In the genomic region with DNA sequence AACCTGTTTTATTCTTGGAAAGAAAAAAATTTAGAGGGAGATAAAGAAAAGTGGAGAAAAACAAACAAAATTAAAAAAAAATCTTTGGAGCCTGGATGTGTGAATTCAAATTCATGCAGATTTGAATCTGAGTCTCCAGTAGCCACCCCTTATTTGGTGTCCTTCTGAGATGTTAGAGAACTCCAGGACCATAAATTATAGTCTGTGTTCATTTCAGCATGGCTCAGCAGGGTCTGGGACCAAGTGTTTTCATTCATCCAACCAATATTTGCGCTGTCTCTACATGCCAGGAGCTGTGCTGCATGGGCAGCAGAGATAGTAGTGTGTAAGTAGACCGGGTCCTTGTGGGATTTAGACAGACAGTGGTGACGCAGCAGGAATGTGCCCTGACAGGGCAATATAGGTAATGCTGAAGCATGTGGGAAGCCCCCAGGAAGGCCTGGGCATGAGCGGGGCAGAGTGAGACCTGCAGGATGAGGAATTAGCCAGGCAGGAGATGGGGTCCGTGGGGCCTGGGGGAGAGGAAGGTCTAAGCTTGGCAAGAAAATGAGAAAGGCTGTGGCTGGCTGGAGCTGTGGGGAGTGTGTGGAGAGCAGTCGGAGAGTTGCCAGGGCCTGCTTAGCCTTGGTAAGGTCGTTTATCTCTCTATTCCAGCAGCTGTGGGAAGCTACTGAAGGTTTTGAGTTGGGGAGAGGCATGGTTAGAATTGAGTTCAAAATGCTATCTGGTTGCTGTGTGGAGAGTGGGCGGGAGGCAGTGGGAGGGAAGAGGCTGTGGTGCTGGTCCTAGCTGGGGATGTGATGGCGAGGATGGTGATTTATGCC, we compare ENCODE assay signal across 17 cellular contexts. TPM values are rescaled to one million over a fixed set of nuclear protein-coding genes. Genes with fewer than 3 reads are reported as not detected.
DNase-seq lines count a peak whose midpoint lies in the region; ATAC-seq and TF ChIP-seq lines count a peak whose summit lies in the region.
"Had no signal": no experiment of that assay in that cellular context is flagged by ENCODE, and none has a peak within 500 bp of the region (broad histone marks: within the 10 kb centered on the region; RNA-seq: fewer than 3 reads in every experiment).

No MANE protein-coding gene starts in this region.

- peak overlapping the region; percentile 75 for H3K27ac Mint-ChIP-seq in endodermal cell
- H3K27ac Mint-ChIP-seq: activated naive CD4-positive, alpha-beta T cell treated with anti-CD3 and anti-CD28 coated beads for 36 hours; neural progenitor cell had no signal

- H3K4me1 ChIP-seq in endodermal cell (ENCODE audit: control insufficient read depth, insufficient read depth, low read length) (no peaks in the 10 kb centered on the region), right atrium auricular region (peaks cover 0 to 43% of the 10 kb centered on the region in 2 donors), thymus (ENCODE audit: control insufficient read depth, insufficient read depth, low read length) (no peaks in the 10 kb centered on the region)
- H3K4me1 ChIP-seq: breast epithelium had no signal

- H3K9me3 ChIP-seq in endodermal cell (ENCODE audit: control insufficient read depth, low read length), result no peaks in the 10 kb centered on the region
- no peaks in the 10 kb centered on the region for H3K9me3 ChIP-seq in right atrium auricular region
- no peaks in the 10 kb centered on the region for H3K9me3 ChIP-seq in thymus (ENCODE audit: control insufficient read depth)
- H3K9me3 ChIP-seq: breast epithelium, Peyer's patch had no signal

- DNase-seq in activated effector memory CD4-positive, alpha-beta T cell treated with anti-CD3 and anti-CD28 coated beads, Interleukin-2, amount 50 U/mL, for 16 hours, result peak; percentile 39
- DNase-seq in activated effector memory CD4-positive, alpha-beta T cell treated with Interleukin-2 at 50 U/mL for 16 hours, result no peak
- no peak for DNase-seq in endodermal cell
- no peak for DNase-seq in right atrium auricular region (ENCODE audit: low spot score)
- DNase-seq in amygdala (lab: John Stamatoyannopoulos, UW), result no peak
- DNase-seq in NCI-H510A (lab: John Stamatoyannopoulos, UW), result no peak
- DNase-seq: activated naive CD4-positive, alpha-beta T cell treated with anti-CD3 and anti-CD28 coated beads for 36 hours; DMS53; effector memory CD4-positive, alpha-beta T cell; NCI-H187 treated with DMSO at 0.1 percent for 48 hours; NCI-H510A treated with DMSO at 0.1 percent for 48 hours; Peyer's patch; stimulated activated CD4-positive, alpha-beta T cell treated with anti-CD3 and anti-CD28 coated beads, Interleukin-4, amount 100 ng/mL, for 1 hour had no signal

- H3K9ac ChIP-seq in endodermal cell (ENCODE audit: extremely low read depth, low read length, poor library complexity, severe bottlenecking), result no peak overlapping the region
- H3K9ac ChIP-seq: neural progenitor cell had no signal

- H3K36me3 ChIP-seq in endodermal cell (ENCODE audit: control insufficient read depth, insufficient read depth, low read length), result no peaks in the 10 kb centered on the region
- H3K36me3 ChIP-seq in right atrium auricular region, result no peaks in the 10 kb centered on the region
- no peaks in the 10 kb centered on the region for H3K36me3 ChIP-seq in thymus (ENCODE audit: control insufficient read depth, insufficient read depth)
- H3K36me3 ChIP-seq: breast epithelium, neural progenitor cell, Peyer's patch had no signal

- 86 to 89% methylated on average over 8 to 9 of the region's 9 CpGs for WGBS in endodermal cell (ENCODE audit: insufficient coverage in 1 of 2, insufficient read length in 1 of 2), 2 experiments
- 89% methylated on average over 9 of the region's 9 CpGs for WGBS in thymus

- TF ChIP-seq CTCF in endodermal cell (conservative IDR thresholded peaks at IDR 0.05), result no peak
- TF ChIP-seq CTCF in right atrium auricular region (IDR thresholded peaks at IDR 0.05), result no peak

- H3K27me3 ChIP-seq in endodermal cell (ENCODE audit: control insufficient read depth, insufficient read depth, low read length, poor library complexity, severe bottlenecking) (no peaks in the 10 kb centered on the region), right atrium auricular region (no peaks in the 10 kb centered on the region), thymus (ENCODE audit: control insufficient read depth, insufficient read depth) (no peaks in the 10 kb centered on the region)
- H3K27me3 ChIP-seq: breast epithelium, neural progenitor cell, Peyer's patch had no signal

- peaks cover 2% of the 10 kb centered on the region for H3K36me3 Mint-ChIP-seq in endodermal cell (ENCODE audit: low read depth)

- H3K4me3 ChIP-seq in endodermal cell (ENCODE audit: low read length), result no peak overlapping the region
- no peak overlapping the region for H3K4me3 ChIP-seq in right atrium auricular region
- H3K4me3 ChIP-seq in thymus (ENCODE audit: low read length), result no peak overlapping the region
- H3K4me3 ChIP-seq: breast epithelium, neural progenitor cell, Peyer's patch had no signal

- ATAC-seq in HG02763 (IDR thresholded peaks at IDR 0.05; ENCODE audit: unreplicated experiment), result no peak

- no peak overlapping the region for H3K4me3 Mint-ChIP-seq in endodermal cell
- H3K4me3 Mint-ChIP-seq: activated naive CD4-positive, alpha-beta T cell treated with anti-CD3 and anti-CD28 coated beads for 36 hours; neural progenitor cell had no signal

- H3K9me3 Mint-ChIP-seq in endodermal cell, result peaks cover 4% of the 10 kb centered on the region
- H3K9me3 Mint-ChIP-seq: activated naive CD4-positive, alpha-beta T cell treated with anti-CD3 and anti-CD28 coated beads for 36 hours; neural progenitor cell had no signal

- H3K27me3 Mint-ChIP-seq in endodermal cell (ENCODE audit: insufficient read depth), result no peaks in the 10 kb centered on the region

- H3K27ac ChIP-seq in endodermal cell (ENCODE audit: low read depth, low read length) (no peak overlapping the region), right atrium auricular region (peak overlapping the region; percentile 29 to 56), thymus (ENCODE audit: low read depth) (peak overlapping the region; percentile 52)
- H3K27ac ChIP-seq: neural progenitor cell, Peyer's patch had no signal

- peaks cover 29% of the 10 kb centered on the region for H3K4me1 Mint-ChIP-seq in endodermal cell

RNA-seq across cellular contexts. Expression of gene STXBP1, which starts 16.8 kb away (rescaled TPM):
- total RNA-seq in endodermal cell, result 10 to 100 TPM; 27.8 to 46.8 TPM
- polyA plus RNA-seq in endodermal cell (2013, experiment 1 of 2), result 36.9 TPM
- 33.8 TPM for polyA plus RNA-seq in endodermal cell (2013, experiment 2 of 2)
- total RNA-seq in right atrium auricular region, result 10 to 100 TPM; 44.9 to 72.8 TPM
- 10.2 TPM for polyA plus RNA-seq in thymus
